In genomic region chr4:57190651-57191481, GRCh38 we compare ENCODE assay signal across 7 cellular contexts.
DNase-seq lines count a peak whose midpoint lies in the region; ATAC-seq and TF ChIP-seq lines count a peak whose summit lies in the region.

No MANE protein-coding gene starts in this region.

- H3K4me3 ChIP-seq in NB4 (ENCODE audit: low read depth, low read length) (no peak overlapping the region), cardiac fibroblast (replicated peaks in 1 of 2; ENCODE audit: low read depth in 2 of 2, low read length in 2 of 2) (no peak overlapping the region)

- TF ChIP-seq CTCF in NB4 (IDR thresholded peaks at IDR 0.05; ENCODE audit: low read depth, low read length) (peak; percentile 95), cardiac fibroblast (IDR thresholded peaks at IDR 0.05; ENCODE audit: low read depth, low read length) (peak; percentile 80), neural crest cell (conservative IDR thresholded peaks at IDR 0.05) (peak; percentile 68)

- no peak overlapping the region for H3K4me3 Mint-ChIP-seq in neural crest cell

- H3K9me3 Mint-ChIP-seq in neural crest cell = peaks cover 4% of the 10 kb centered on the region

- TF ChIP-seq POLR2A in NB4 (IDR thresholded peaks at IDR 0.05; ENCODE audit: extremely low read depth, insufficient read length) = no peak

- ATAC-seq in GM21717 (IDR thresholded peaks at IDR 0.05; ENCODE audit: unreplicated experiment) (peak; percentile 66), GM19035 (IDR thresholded peaks at IDR 0.05; ENCODE audit: unreplicated experiment) (no peak), GM21381 (IDR thresholded peaks at IDR 0.05; ENCODE audit: unreplicated experiment) (no peak)

- H3K36me3 Mint-ChIP-seq in neural crest cell (ENCODE audit: low read depth) = peaks cover 6% of the 10 kb centered on the region

- no peak overlapping the region for H3K27ac Mint-ChIP-seq in neural crest cell (ENCODE audit: unreplicated experiment)

- DNase-seq in GM03348 (ENCODE audit: low spot score) (peak; percentile 15), NB4 (ENCODE audit: low read depth) (peak; percentile 55), cardiac fibroblast (ENCODE audit: low read depth in 2 of 2) (peak; percentile 28 to 55), neural crest cell (ENCODE audit: low read depth, low spot score) (peak; percentile 49)

- no peaks in the 10 kb centered on the region for H3K27me3 Mint-ChIP-seq in neural crest cell (ENCODE audit: low read depth)

- H3K4me1 Mint-ChIP-seq in neural crest cell = peaks cover 41% of the 10 kb centered on the region
